1 cellular context compared by ENCODE assay signal in the genomic region with DNA sequence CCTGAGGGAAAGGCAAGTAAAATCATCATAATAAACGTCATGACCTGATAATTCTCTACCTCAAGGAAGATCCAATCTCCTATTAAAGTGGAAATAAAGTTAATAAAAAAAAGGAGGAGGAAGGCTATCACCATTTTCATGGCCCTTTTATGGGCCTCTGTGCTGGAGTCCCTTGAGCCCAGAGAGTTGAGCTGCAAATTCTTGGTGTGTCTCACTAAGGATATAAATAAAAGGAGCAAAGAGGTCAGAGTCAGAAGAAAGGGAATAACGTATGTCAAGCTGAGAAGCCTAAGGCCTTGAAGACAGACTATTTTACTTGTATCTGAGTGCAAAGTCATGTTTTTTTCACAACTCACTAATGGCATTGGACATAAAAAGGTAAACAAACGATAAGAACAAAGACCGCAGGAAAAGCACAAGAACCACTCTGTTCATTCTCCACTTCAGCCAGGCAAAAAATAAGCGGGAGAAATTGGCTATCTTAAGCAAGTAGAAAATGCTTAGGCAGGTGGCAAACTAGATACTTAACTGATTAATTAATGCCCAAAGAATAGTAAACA.
TF ChIP-seq lines count a peak whose summit lies in the region.

No MANE protein-coding gene starts in this region.

TF ChIP-seq in HepG2, 621 proteins besides CTCF, POLR2A, EP300 and RAD21:
- TF ChIP-seq, protein P1, sequence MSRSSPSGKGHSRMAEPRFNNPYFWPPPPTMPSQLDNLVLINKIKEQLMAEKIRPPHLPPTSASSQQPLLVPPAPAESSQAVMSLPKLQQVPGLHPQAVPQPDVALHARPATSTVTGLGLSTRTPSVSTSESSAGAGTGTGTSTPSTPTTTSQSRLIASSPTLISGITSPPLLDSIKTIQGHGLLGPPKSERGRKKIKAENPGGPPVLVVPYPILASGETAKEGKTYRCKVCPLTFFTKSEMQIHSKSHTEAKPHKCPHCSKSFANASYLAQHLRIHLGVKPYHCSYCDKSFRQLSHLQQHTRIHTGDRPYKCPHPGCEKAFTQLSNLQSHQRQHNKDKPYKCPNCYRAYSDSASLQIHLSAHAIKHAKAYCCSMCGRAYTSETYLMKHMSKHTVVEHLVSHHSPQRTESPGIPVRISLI (CRISPR knock-in tag; IDR thresholded peaks at IDR 0.05; ENCODE audit: borderline replicate concordance): peak; percentile 18; the same call in 1 of the 2 replicates
- TF ChIP-seq POGZ (CRISPR knock-in tag; IDR thresholded peaks at IDR 0.05) (0 out of 2 replicates have a peak, but pooled peaks have one; percentile 23), NONO (IDR thresholded peaks at IDR 0.05) (no peak), NONO (CRISPR knock-in tag; conservative IDR thresholded peaks at IDR 0.05) (no peak), ZSCAN30 (CRISPR knock-in tag; IDR thresholded peaks at IDR 0.05) (no peak), ZNF34 (CRISPR knock-in tag; IDR thresholded peaks at IDR 0.05; ENCODE audit: borderline replicate concordance) (no peak)
- TF ChIP-seq, protein P2, sequence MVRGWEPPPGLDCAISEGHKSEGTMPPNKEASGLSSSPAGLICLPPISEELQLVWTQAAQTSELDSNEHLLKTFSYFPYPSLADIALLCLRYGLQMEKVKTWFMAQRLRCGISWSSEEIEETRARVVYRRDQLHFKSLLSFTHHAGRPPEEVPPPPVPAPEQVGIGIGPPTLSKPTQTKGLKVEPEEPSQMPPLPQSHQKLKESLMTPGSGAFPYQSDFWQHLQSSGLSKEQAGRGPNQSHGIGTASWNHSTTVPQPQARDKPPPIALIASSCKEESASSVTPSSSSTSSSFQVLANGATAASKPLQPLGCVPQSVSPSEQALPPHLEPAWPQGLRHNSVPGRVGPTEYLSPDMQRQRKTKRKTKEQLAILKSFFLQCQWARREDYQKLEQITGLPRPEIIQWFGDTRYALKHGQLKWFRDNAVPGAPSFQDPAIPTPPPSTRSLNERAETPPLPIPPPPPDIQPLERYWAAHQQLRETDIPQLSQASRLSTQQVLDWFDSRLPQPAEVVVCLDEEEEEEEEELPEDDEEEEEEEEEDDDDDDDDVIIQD (CRISPR knock-in tag; IDR thresholded peaks at IDR 0.05; ENCODE audit: low read depth): peak; percentile 43; the same call in 1 of the 2 replicates
- TF ChIP-seq, protein P3, sequence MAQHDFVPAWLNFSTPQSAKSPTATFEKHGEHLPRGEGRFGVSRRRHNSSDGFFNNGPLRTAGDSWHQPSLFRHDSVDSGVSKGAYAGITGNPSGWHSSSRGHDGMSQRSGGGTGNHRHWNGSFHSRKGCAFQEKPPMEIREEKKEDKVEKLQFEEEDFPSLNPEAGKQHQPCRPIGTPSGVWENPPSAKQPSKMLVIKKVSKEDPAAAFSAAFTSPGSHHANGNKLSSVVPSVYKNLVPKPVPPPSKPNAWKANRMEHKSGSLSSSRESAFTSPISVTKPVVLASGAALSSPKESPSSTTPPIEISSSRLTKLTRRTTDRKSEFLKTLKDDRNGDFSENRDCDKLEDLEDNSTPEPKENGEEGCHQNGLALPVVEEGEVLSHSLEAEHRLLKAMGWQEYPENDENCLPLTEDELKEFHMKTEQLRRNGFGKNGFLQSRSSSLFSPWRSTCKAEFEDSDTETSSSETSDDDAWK (CRISPR knock-in tag; IDR thresholded peaks at IDR 0.05): no peak
- TF ChIP-seq, protein P4, sequence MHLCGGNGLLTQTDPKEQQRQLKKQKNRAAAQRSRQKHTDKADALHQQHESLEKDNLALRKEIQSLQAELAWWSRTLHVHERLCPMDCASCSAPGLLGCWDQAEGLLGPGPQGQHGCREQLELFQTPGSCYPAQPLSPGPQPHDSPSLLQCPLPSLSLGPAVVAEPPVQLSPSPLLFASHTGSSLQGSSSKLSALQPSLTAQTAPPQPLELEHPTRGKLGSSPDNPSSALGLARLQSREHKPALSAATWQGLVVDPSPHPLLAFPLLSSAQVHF (CRISPR knock-in tag; IDR thresholded peaks at IDR 0.05): no peak
